Comparison of ENCODE assay signal across 33 cellular contexts in the genomic region with DNA sequence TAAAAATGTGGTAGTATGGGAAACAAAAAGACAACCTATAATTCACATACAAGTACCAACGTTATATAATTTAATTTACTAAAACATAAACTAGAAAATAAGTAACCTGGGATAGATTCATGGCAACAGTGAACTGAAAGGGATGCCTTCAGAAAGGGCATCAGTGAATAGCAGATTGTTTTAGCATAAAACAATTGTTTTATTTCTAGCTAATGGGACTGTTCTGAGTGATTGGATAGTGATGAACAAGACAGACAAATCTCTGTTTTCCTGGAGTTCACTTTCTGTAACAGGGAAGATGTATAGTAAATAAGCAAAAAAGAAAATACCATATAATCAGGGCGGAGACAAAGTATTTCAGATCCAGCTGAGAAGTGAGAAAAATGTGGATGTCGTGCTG.
"Had no signal": no experiment of that assay in that cellular context is flagged by ENCODE, and none has a peak within 500 bp of the region (broad histone marks: within the 10 kb centered on the region; RNA-seq: fewer than 3 reads in every experiment).

No MANE protein-coding gene starts in this region.

- H3K36me3 Mint-ChIP-seq: immature natural killer cell; memory B cell; naive B cell; natural killer cell; neural progenitor cell; stimulated activated naive B cell treated with anti-CD40 and anti-IgM and Interleukin-4, amounts not matched to agents 10 μg/mL and 1 μg/mL and 100 μg/mL, for 72 hours had no signal

- H3K9me3 ChIP-seq: neutrophil, prostate gland, stomach, suprapubic skin, thoracic aorta, tibial artery, upper lobe of right lung had no signal

- DNase-seq: heart left ventricle; hypothalamus; immature natural killer cell; kidney; left colon; left lung; naive B cell; natural killer cell; nephron progenitor cell; occipital lobe; retina; right cardiac atrium; stimulated activated CD4-positive, alpha-beta T cell treated with anti-CD3 and anti-CD28 coated beads, Interleukin-12 subunit alpha, Interleukin-12 subunit beta, amount 100 ng/mL, for 4 hours; stimulated activated CD4-positive, alpha-beta T cell treated with anti-CD3 and anti-CD28 coated beads, Interleukin-15, amount 100 ng/mL, for 24 hours; stimulated activated CD4-positive, alpha-beta T cell treated with anti-CD3 and anti-CD28 coated beads, Interleukin-2, amount 100 ng/mL, for 24 hours; stimulated activated CD4-positive, alpha-beta T cell treated with anti-CD3 and anti-CD28 coated beads, Interleukin-4, amount 100 ng/mL, for 1 hour; stimulated activated naive B cell treated with anti-CD40 and anti-IgM and Interleukin-4, amounts not matched to agents 10 μg/mL and 1 μg/mL and 100 μg/mL, for 72 hours; stimulated activated naive CD8-positive, alpha-beta T cell treated with anti-CD3 and anti-CD28 coated beads, Interleukin-15, Interleukin-2, amounts not matched to agents 100 U/mL and 50 U/mL, for 24 hours; stomach; tibial artery; trophoblast cell; upper lobe of right lung had no signal

- H3K9me3 Mint-ChIP-seq: neural progenitor cell had no signal

- H3K4me3 Mint-ChIP-seq: immature natural killer cell; memory B cell; naive B cell; natural killer cell; nephron progenitor cell; neural progenitor cell; stimulated activated naive B cell treated with anti-CD40 and anti-IgM and Interleukin-4, amounts not matched to agents 10 μg/mL and 1 μg/mL and 100 μg/mL, for 72 hours had no signal

- H3K27ac Mint-ChIP-seq: immature natural killer cell; memory B cell; naive B cell; natural killer cell; nephron progenitor cell; neural progenitor cell; stimulated activated naive B cell treated with anti-CD40 and anti-IgM and Interleukin-4, amounts not matched to agents 10 μg/mL and 1 μg/mL and 100 μg/mL, for 72 hours had no signal

- H3K4me1 ChIP-seq: heart left ventricle, left lung, neural progenitor cell, parathyroid adenoma, prostate gland, stomach, suprapubic skin, tibial artery, upper lobe of right lung had no signal

- H3K27me3 ChIP-seq: heart left ventricle, left lung, neural progenitor cell, neutrophil, stomach, suprapubic skin, tibial artery, upper lobe of right lung had no signal

- H3K4me3 ChIP-seq: heart left ventricle, left lung, lung, neural progenitor cell, prostate gland, skin epidermis, stomach, suprapubic skin, thoracic aorta, tibial artery, upper lobe of right lung had no signal

- FAIRE-seq: islet of Langerhans, kidney, urothelium cell line had no signal

- H3K4me1 Mint-ChIP-seq: immature natural killer cell; memory B cell; naive B cell; natural killer cell; nephron progenitor cell; neural progenitor cell; stimulated activated naive B cell treated with anti-CD40 and anti-IgM and Interleukin-4, amounts not matched to agents 10 μg/mL and 1 μg/mL and 100 μg/mL, for 72 hours had no signal

- H3K27ac ChIP-seq: heart left ventricle, left lung, neural progenitor cell, neutrophil, parathyroid adenoma, prostate gland, skin epidermis, stomach, suprapubic skin, thoracic aorta, tibial artery, upper lobe of right lung had no signal

- H3K27me3 Mint-ChIP-seq: memory B cell; naive B cell; stimulated activated naive B cell treated with anti-CD40 and anti-IgM and Interleukin-4, amounts not matched to agents 10 μg/mL and 1 μg/mL and 100 μg/mL, for 72 hours had no signal

- H3K36me3 ChIP-seq: heart left ventricle, left lung, neural progenitor cell, neutrophil, prostate gland, stomach, suprapubic skin, thoracic aorta, tibial artery, upper lobe of right lung had no signal
